In genomic region chr9:93143830-93144530, GRCh38 we compare ENCODE assay signal across 8 cellular contexts. TPM values are rescaled to one million over a fixed set of nuclear protein-coding genes. Genes with fewer than 3 reads are reported as not detected.
DNase-seq lines count a peak whose midpoint lies in the region; ATAC-seq and TF ChIP-seq lines count a peak whose summit lies in the region.

No MANE protein-coding gene starts in this region.

- H3K36me3 ChIP-seq in Loucy (ENCODE audit: insufficient read depth, low read length) = no peaks in the 10 kb centered on the region

- H3K27me3 Mint-ChIP-seq in activated CD4-positive, alpha-beta memory T cell treated with anti-CD3 and anti-CD28 coated beads for 36 hours = no peaks in the 10 kb centered on the region

- peak overlapping the region; percentile 91 for H2AFZ ChIP-seq in Loucy (ENCODE audit: low read length)

- H3K36me3 Mint-ChIP-seq in activated CD4-positive, alpha-beta memory T cell treated with anti-CD3 and anti-CD28 coated beads for 36 hours = peaks cover 26% of the 10 kb centered on the region

- no peak overlapping the region for H3K9ac ChIP-seq in Loucy (ENCODE audit: low read depth, low read length, poor library complexity, severe bottlenecking)

- H3K27ac Mint-ChIP-seq in activated CD4-positive, alpha-beta memory T cell treated with anti-CD3 and anti-CD28 coated beads for 36 hours = peak overlapping the region; percentile 82

- peak; percentile 63 for DNase-seq in activated CD4-positive, alpha-beta memory T cell treated with anti-CD3 and anti-CD28 coated beads for 36 hours
- peak; percentile 51 for DNase-seq in effector CD4-positive, alpha-beta T cell
- DNase-seq in putamen (ENCODE audit: low spot score) = peak; percentile 97
- DNase-seq in AML-193 (lab: John Stamatoyannopoulos, UW) = no peak
- DNase-seq in COLO668 (lab: John Stamatoyannopoulos, UW; ENCODE audit: unreplicated experiment) = no peak
- no peak for DNase-seq in cortex of kidney (lab: John Stamatoyannopoulos, UW)

- no peak for ATAC-seq in GM21723 (IDR thresholded peaks at IDR 0.05; ENCODE audit: unreplicated experiment)

- H4K20me1 ChIP-seq in Loucy (ENCODE audit: insufficient read depth, low read length, poor library complexity, severe bottlenecking) = no peaks in the 10 kb centered on the region

- CTCF ChIA-PET in activated CD4-positive, alpha-beta memory T cell treated with anti-CD3 and anti-CD28 coated beads for 36 hours (lab: Charles Lee) = interaction anchor here (0.7 to 1.4 kb wide), 2 partner anchors 10 to 11 kb away, joined by 3 to 4 read pairs; no protein-coding TSS in a partner anchor

- no peaks in the 10 kb centered on the region for H3K9me2 ChIP-seq in Loucy (replicated peaks; ENCODE audit: low read depth, low read length)

- H3K9me3 Mint-ChIP-seq in activated CD4-positive, alpha-beta memory T cell treated with anti-CD3 and anti-CD28 coated beads for 36 hours = peaks cover 26% of the 10 kb centered on the region

- H3K27me3 ChIP-seq in Loucy (ENCODE audit: insufficient read depth, low read length, poor library complexity, severe bottlenecking) = no peaks in the 10 kb centered on the region

- peaks cover 59% of the 10 kb centered on the region for H3K4me1 Mint-ChIP-seq in activated CD4-positive, alpha-beta memory T cell treated with anti-CD3 and anti-CD28 coated beads for 36 hours (ENCODE audit: low read depth)

- no peaks in the 10 kb centered on the region for H3F3A ChIP-seq in Loucy (ENCODE audit: low read depth)

- TF ChIP-seq CTCF in Loucy (conservative IDR thresholded peaks at IDR 0.05; ENCODE audit: low read length) = no peak

- intact Hi-C loops in activated CD4-positive, alpha-beta memory T cell treated with anti-CD3 and anti-CD28 coated beads for 36 hours (cut with micrococcal nuclease) = loop anchor here (10.0 kb wide), 1 partner anchor 269 kb away; the partner anchor contains the start of gene ZNF484

- H3K4me3 Mint-ChIP-seq in activated CD4-positive, alpha-beta memory T cell treated with anti-CD3 and anti-CD28 coated beads for 36 hours = no peak overlapping the region

- H3K4me3 ChIP-seq in Loucy (ENCODE audit: low read length, poor library complexity, severe bottlenecking) = no peak overlapping the region

- POLR2A ChIA-PET in activated CD4-positive, alpha-beta memory T cell treated with anti-CD3 and anti-CD28 coated beads for 36 hours (lab: Charles Lee) = interaction anchor here (1.0 to 1.6 kb wide), 2 partner anchors 9 to 10 kb away, joined by 3 to 7 read pairs; partner anchors contain the start of gene NINJ1

- H3K4me2 ChIP-seq in Loucy (ENCODE audit: low read depth, low read length, poor library complexity, severe bottlenecking) = peak overlapping the region; percentile 19

- H3K79me2 ChIP-seq in Loucy (ENCODE audit: insufficient read depth, low read length) = no peaks in the 10 kb centered on the region

- no peaks in the 10 kb centered on the region for H3K9me3 ChIP-seq in Loucy (ENCODE audit: insufficient read depth, low read depth, low read length)

- peaks cover 7% of the 10 kb centered on the region for H3K4me1 ChIP-seq in Loucy (ENCODE audit: insufficient read depth, low read length, poor library complexity, severe bottlenecking)

RNA-seq across cellular contexts. Expression of gene NINJ1, which starts 9.9 kb away (rescaled TPM):
- 10 to 100 TPM; 77.9 to 82.0 TPM for total RNA-seq in activated CD4-positive, alpha-beta memory T cell treated with anti-CD3 and anti-CD28 coated beads for 36 hours

RNA-seq across cellular contexts. Expression of gene WNK2, which starts 40.0 kb away (rescaled TPM):
- 1 to 10 TPM; 1.2 to 1.6 TPM for total RNA-seq in activated CD4-positive, alpha-beta memory T cell treated with anti-CD3 and anti-CD28 coated beads for 36 hours

RNA-seq across cellular contexts. Expression of gene CARD19, which starts 48.0 kb away (rescaled TPM):
- 10 to 100 TPM; 77.9 to 80.0 TPM for total RNA-seq in activated CD4-positive, alpha-beta memory T cell treated with anti-CD3 and anti-CD28 coated beads for 36 hours

Comparison
In these comparisons a context has a peak if more than half of its experiments do, and no peak if none do; other contexts are left out.
1. DNase-seq: peak in activated CD4-positive, alpha-beta memory T cell treated with anti-CD3 and anti-CD28 coated beads for 36 hours (single experiment), effector CD4-positive, alpha-beta T cell (single experiment) and putamen (single experiment); none in AML-193 (0 of 2), COLO668 (single experiment) and cortex of kidney (single experiment).